ENCODE assay signal across 2 cellular contexts in the genomic region with DNA sequence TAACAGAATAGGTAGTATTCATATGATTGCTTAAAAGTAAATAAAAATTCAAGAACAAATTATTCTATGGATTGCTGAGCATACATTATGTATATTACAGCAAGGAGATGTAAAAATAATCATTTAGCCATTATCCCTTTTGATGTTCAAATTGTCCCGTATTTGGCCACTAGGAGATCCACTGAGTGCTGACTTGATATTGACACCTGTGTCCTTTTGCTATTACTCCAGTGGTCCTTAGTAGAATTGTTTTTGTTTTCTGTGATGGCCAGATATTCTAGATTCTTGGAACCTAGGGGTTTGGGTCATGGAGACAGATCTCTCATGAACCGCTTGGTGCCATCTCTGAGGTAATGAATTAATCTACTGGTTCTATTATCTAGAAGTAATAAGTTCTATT.
TF ChIP-seq lines count a peak whose summit lies in the region.

No MANE protein-coding gene starts in this region.

TF ChIP-seq in SK-N-SH, 30 proteins besides CTCF, POLR2A, EP300 and RAD21 (continued from another document):
- TF ChIP-seq, protein P1, sequence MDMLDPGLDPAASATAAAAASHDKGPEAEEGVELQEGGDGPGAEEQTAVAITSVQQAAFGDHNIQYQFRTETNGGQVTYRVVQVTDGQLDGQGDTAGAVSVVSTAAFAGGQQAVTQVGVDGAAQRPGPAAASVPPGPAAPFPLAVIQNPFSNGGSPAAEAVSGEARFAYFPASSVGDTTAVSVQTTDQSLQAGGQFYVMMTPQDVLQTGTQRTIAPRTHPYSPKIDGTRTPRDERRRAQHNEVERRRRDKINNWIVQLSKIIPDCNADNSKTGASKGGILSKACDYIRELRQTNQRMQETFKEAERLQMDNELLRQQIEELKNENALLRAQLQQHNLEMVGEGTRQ (IDR thresholded peaks at IDR 0.05; ENCODE audit: borderline replicate concordance, low read depth, low read length): no peak
- TF ChIP-seq FOSL2 (IDR thresholded peaks at IDR 0.05; ENCODE audit: borderline replicate concordance, low read depth): no peak
- no peak for TF ChIP-seq TEAD4 (IDR thresholded peaks at IDR 0.05; ENCODE audit: borderline replicate concordance, insufficient read depth)
- TF ChIP-seq RXRA (IDR thresholded peaks at IDR 0.05; ENCODE audit: borderline replicate concordance, low read depth): no peak
- TF ChIP-seq SIN3A (IDR thresholded peaks at IDR 0.05; ENCODE audit: borderline replicate concordance, low read depth, low read length): no peak
- no peak for TF ChIP-seq YY1 (IDR thresholded peaks at IDR 0.05; ENCODE audit: low read depth)
- TF ChIP-seq, protein P2, sequence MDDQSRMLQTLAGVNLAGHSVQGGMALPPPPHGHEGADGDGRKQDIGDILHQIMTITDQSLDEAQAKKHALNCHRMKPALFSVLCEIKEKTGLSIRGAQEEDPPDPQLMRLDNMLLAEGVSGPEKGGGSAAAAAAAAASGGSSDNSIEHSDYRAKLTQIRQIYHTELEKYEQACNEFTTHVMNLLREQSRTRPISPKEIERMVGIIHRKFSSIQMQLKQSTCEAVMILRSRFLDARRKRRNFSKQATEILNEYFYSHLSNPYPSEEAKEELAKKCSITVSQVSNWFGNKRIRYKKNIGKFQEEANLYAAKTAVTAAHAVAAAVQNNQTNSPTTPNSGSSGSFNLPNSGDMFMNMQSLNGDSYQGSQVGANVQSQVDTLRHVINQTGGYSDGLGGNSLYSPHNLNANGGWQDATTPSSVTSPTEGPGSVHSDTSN (IDR thresholded peaks at IDR 0.05): no peak
- TF ChIP-seq GATA2 (CRISPR knock-in tag; IDR thresholded peaks at IDR 0.05): no peak

TF ChIP-seq in SK-N-SH treated with all-trans-retinoic acid at 6 μM for 48 hours, 23 proteins besides CTCF, POLR2A, EP300 and RAD21 (continued from another document):
- TF ChIP-seq CSDC2 (CRISPR knock-in tag; IDR thresholded peaks at IDR 0.05) (no peak), BACH2 (CRISPR knock-in tag; IDR thresholded peaks at IDR 0.05; ENCODE audit: borderline replicate concordance) (no peak), ARNTL (CRISPR knock-in tag; IDR thresholded peaks at IDR 0.05; ENCODE audit: borderline replicate concordance, low read depth) (no peak)
- TF ChIP-seq, protein P3, sequence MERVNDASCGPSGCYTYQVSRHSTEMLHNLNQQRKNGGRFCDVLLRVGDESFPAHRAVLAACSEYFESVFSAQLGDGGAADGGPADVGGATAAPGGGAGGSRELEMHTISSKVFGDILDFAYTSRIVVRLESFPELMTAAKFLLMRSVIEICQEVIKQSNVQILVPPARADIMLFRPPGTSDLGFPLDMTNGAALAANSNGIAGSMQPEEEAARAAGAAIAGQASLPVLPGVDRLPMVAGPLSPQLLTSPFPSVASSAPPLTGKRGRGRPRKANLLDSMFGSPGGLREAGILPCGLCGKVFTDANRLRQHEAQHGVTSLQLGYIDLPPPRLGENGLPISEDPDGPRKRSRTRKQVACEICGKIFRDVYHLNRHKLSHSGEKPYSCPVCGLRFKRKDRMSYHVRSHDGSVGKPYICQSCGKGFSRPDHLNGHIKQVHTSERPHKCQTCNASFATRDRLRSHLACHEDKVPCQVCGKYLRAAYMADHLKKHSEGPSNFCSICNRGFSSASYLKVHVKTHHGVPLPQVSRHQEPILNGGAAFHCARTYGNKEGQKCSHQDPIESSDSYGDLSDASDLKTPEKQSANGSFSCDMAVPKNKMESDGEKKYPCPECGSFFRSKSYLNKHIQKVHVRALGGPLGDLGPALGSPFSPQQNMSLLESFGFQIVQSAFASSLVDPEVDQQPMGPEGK (CRISPR knock-in tag; IDR thresholded peaks at IDR 0.05; ENCODE audit: borderline replicate concordance): no peak
